Comparison of ENCODE assay signal across 23 cellular contexts in genomic region chr4:186146443-186146842, GRCh38.
"Had no signal": no experiment of that assay in that cellular context is flagged by ENCODE, and none has a peak within 500 bp of the region (broad histone marks: within the 10 kb centered on the region; RNA-seq: fewer than 3 reads in every experiment).

No MANE protein-coding gene starts in this region.

- H3K4me3 ChIP-seq: gastrocnemius medialis, mucosa of descending colon had no signal

- H3K36me3 ChIP-seq: gastrocnemius medialis, heart right ventricle had no signal

- DNase-seq: activated CD4-positive, alpha-beta T cell treated with anti-CD3 and anti-CD28 coated beads for 1 hour; activated CD8-positive, alpha-beta memory T cell treated with anti-CD3 and anti-CD28 coated beads for 24 hours; activated CD8-positive, alpha-beta memory T cell treated with anti-CD3 and anti-CD28 coated beads, Interleukin-2, amount 50 U/mL, for 48 hours; activated effector memory CD4-positive, alpha-beta T cell treated with Interleukin-2 at 50 U/mL for 16 hours; activated naive CD4-positive, alpha-beta T cell treated with anti-CD3 and anti-CD28 coated beads, Interleukin-2, amount 10 ng/mL, durations not matched to agents 7 days and 5 days; activated naive CD8-positive, alpha-beta T cell treated with anti-CD3 and anti-CD28 coated beads, Interleukin-2, amount 50 U/mL, for 24 hours; activated T-cell treated with anti-CD3 and anti-CD28 coated beads, Interleukin-2, amount 50 U/mL, for 48 hours; cortex of kidney; effector CD4-positive, alpha-beta T cell; gastrocnemius medialis; heart right ventricle; left ventricle myocardium superior; mucosa of descending colon; naive B cell; stimulated activated CD4-positive, alpha-beta T cell treated with anti-CD3 and anti-CD28 coated beads, Interleukin-4, amount 100 ng/mL, for 1 hour; stimulated activated naive CD8-positive, alpha-beta T cell treated with anti-CD3 and anti-CD28 coated beads, Interleukin-15, amount 100 ng/mL, for 72 hours; T-helper 2 cell; trophoblast cell had no signal

- H3K9me3 ChIP-seq: gastrocnemius medialis, heart right ventricle, mucosa of descending colon had no signal

- H3K79me2 ChIP-seq: parathyroid adenoma had no signal

- H3K9ac ChIP-seq: parathyroid adenoma had no signal

- H3K4me1 ChIP-seq: parathyroid adenoma had no signal

- ATAC-seq: activated naive CD8-positive, alpha-beta T cell treated with anti-CD3 and anti-CD28 coated beads, Interleukin-2, amount 50 U/mL, for 24 hours; esophagus mucosa; gastrocnemius medialis; heart right ventricle; left ventricle myocardium superior; mucosa of descending colon; sciatic nerve; stimulated activated naive CD8-positive, alpha-beta T cell treated with anti-CD3 and anti-CD28 coated beads, Interleukin-15, amount 100 ng/mL, for 72 hours had no signal

- H3K27ac ChIP-seq: gastrocnemius medialis, heart right ventricle, parathyroid adenoma, VCaP had no signal

- H3K9me3 Mint-ChIP-seq: activated naive CD4-positive, alpha-beta T cell treated with anti-CD3 and anti-CD28 coated beads, Interleukin-2, amount 10 ng/mL, durations not matched to agents 7 days and 5 days; activated naive CD8-positive, alpha-beta T cell treated with anti-CD3 and anti-CD28 coated beads, Interleukin-2, amount 50 U/mL, for 24 hours; central memory CD8-positive, alpha-beta T cell; naive B cell; stimulated activated naive CD8-positive, alpha-beta T cell treated with anti-CD3 and anti-CD28 coated beads, Interleukin-15, amount 100 ng/mL, for 72 hours had no signal

- H3K4me3 Mint-ChIP-seq: activated naive CD4-positive, alpha-beta T cell treated with anti-CD3 and anti-CD28 coated beads, Interleukin-2, amount 10 ng/mL, durations not matched to agents 7 days and 5 days; activated naive CD8-positive, alpha-beta T cell treated with anti-CD3 and anti-CD28 coated beads, Interleukin-2, amount 50 U/mL, for 24 hours; central memory CD8-positive, alpha-beta T cell; stimulated activated naive CD8-positive, alpha-beta T cell treated with anti-CD3 and anti-CD28 coated beads, Interleukin-15, amount 100 ng/mL, for 72 hours had no signal

- H2AFZ ChIP-seq: parathyroid adenoma had no signal

- H3K36me3 Mint-ChIP-seq: activated naive CD4-positive, alpha-beta T cell treated with anti-CD3 and anti-CD28 coated beads, Interleukin-2, amount 10 ng/mL, durations not matched to agents 7 days and 5 days; naive B cell had no signal

- H3K27me3 ChIP-seq: gastrocnemius medialis had no signal

- H3K27ac Mint-ChIP-seq: activated naive CD4-positive, alpha-beta T cell treated with anti-CD3 and anti-CD28 coated beads, Interleukin-2, amount 10 ng/mL, durations not matched to agents 7 days and 5 days; activated naive CD8-positive, alpha-beta T cell treated with anti-CD3 and anti-CD28 coated beads, Interleukin-2, amount 50 U/mL, for 24 hours; stimulated activated naive CD8-positive, alpha-beta T cell treated with anti-CD3 and anti-CD28 coated beads, Interleukin-15, amount 100 ng/mL, for 72 hours had no signal
